ENCODE assay signal across 34 cellular contexts in the genomic region with DNA sequence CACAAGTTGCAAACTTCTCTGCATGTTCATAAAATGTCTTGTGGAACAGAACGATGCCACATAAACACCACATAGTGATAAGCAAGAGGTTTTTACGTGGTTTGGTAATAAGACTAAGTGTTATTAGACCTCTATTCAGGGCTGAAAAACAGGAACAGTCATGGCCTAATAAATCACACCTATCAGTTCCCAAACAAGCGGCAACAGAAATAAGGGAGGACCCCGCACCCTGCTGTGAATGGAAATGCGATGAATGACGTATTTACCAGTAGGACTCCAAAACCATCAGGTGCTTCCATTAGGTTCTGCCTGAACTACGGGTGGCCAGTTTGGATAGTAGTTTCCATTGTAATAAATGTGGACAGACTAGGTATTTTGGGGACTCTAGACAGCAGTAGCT.
"Had no signal": no experiment of that assay in that cellular context is flagged by ENCODE, and none has a peak within 500 bp of the region (broad histone marks: within the 10 kb centered on the region; RNA-seq: fewer than 3 reads in every experiment).

No MANE protein-coding gene starts in this region.

- H3K4me1 ChIP-seq: foreskin keratinocyte had no signal

- H3K27me3 Mint-ChIP-seq: activated B cell treated with CpG ODN at 0.5 μM for 24 hours; activated CD4-positive, alpha-beta memory T cell treated with anti-CD3 and anti-CD28 coated beads for 36 hours; activated CD8-positive, alpha-beta memory T cell treated with anti-CD3 and anti-CD28 coated beads, Interleukin-2, amount 10 ng/mL, durations not matched to agents 7 days and 5 days; activated naive CD4-positive, alpha-beta T cell treated with anti-CD3 and anti-CD28 coated beads, Interleukin-2, amount 50 U/mL, for 24 hours; activated naive CD8-positive, alpha-beta T cell treated with anti-CD3 and anti-CD28 coated beads for 36 hours; activated naive CD8-positive, alpha-beta T cell treated with anti-CD3 and anti-CD28 coated beads, Interleukin-2, amount 50 U/mL, for 24 hours; effector memory CD8-positive, alpha-beta T cell; T-helper 17 cell had no signal

- H3K9me3 Mint-ChIP-seq: activated B cell treated with CpG ODN at 0.5 μM for 24 hours; activated CD4-positive, alpha-beta memory T cell treated with anti-CD3 and anti-CD28 coated beads for 36 hours; activated CD4-positive, alpha-beta T cell treated with anti-CD3 and anti-CD28 coated beads, Interleukin-2, amount 10 ng/mL, durations not matched to agents 24 days and 14 days; activated naive CD4-positive, alpha-beta T cell treated with anti-CD3 and anti-CD28 coated beads for 36 hours; activated naive CD4-positive, alpha-beta T cell treated with anti-CD3 and anti-CD28 coated beads, Interleukin-2, amount 50 U/mL, for 24 hours; activated naive CD8-positive, alpha-beta T cell treated with anti-CD3 and anti-CD28 coated beads for 36 hours; activated naive CD8-positive, alpha-beta T cell treated with anti-CD3 and anti-CD28 coated beads, Interleukin-2, amount 50 U/mL, for 24 hours; activated T-helper 1 cell treated with anti-CD3 and anti-CD28 coated beads, Interleukin-12 subunit alpha, Interleukin-12 subunit beta, Interleukin-2, Interleukin-4 antibody, amounts not matched to agents 30 ng/mL and 10 ng/mL and 1 ng/mL, durations not matched to agents 14 hours and 24 hours and 36 hours; activated T-helper 2 cell treated with anti-CD3 and anti-CD28 coated beads, Interferon-gamma antibody, Interleukin-2, Interleukin-4, amounts not matched to agents 10 μg/mL and 5 μg/mL and 100 μg/mL, durations not matched to agents 14 hours and 24 hours and 36 hours; T-helper 2 cell treated with Interferon-gamma antibody and Interleukin-4, amounts not matched to agents 5 μg/mL and 100 μg/mL, for 36 hours had no signal

- DNase-seq: activated B cell treated with CpG ODN at 0.5 μM for 24 hours; activated CD4-positive, alpha-beta memory T cell treated with anti-CD3 and anti-CD28 coated beads for 36 hours; activated CD4-positive, alpha-beta T cell treated with anti-CD3 and anti-CD28 coated beads, Interleukin-2, amount 10 ng/mL, durations not matched to agents 24 days and 14 days; activated CD8-positive, alpha-beta memory T cell treated with anti-CD3 and anti-CD28 coated beads, Interleukin-2, amount 10 ng/mL, durations not matched to agents 7 days and 5 days; activated CD8-positive, alpha-beta memory T cell treated with anti-CD3 and anti-CD28 coated beads, Interleukin-2, amount 50 U/mL, for 4 hours; activated CD8-positive, alpha-beta T cell treated with anti-CD3 and anti-CD28 coated beads, Interleukin-2, amount 10 ng/mL, durations not matched to agents 7 days and 5 days; activated effector memory CD4-positive, alpha-beta T cell treated with anti-CD3 and anti-CD28 coated beads, Interleukin-2, amount 50 U/mL, for 16 hours; activated naive CD4-positive, alpha-beta T cell treated with anti-CD3 and anti-CD28 coated beads for 36 hours; activated naive CD8-positive, alpha-beta T cell treated with anti-CD3 and anti-CD28 coated beads for 36 hours; activated naive CD8-positive, alpha-beta T cell treated with anti-CD3 and anti-CD28 coated beads, Interleukin-2, amount 50 U/mL, for 24 hours; activated T-cell treated with anti-CD3 and anti-CD28 coated beads, Interleukin-2, amount 50 U/mL, for 1 hour; activated T-cell treated with anti-CD3 and anti-CD28 coated beads, Interleukin-2, amount 50 U/mL, for 48 hours; adrenal gland; amygdala; aorta; body of pancreas; caudate nucleus; cortex of kidney; effector CD4-positive, alpha-beta T cell; effector memory CD8-positive, alpha-beta T cell; erythroblast; foreskin keratinocyte; gastrocnemius medialis; glutamatergic neuron; heart left ventricle; T-helper 17 cell; T1000; WERI-Rb-1 had no signal

- H3K4me1 Mint-ChIP-seq: activated B cell treated with CpG ODN at 0.5 μM for 24 hours; activated naive CD4-positive, alpha-beta T cell treated with anti-CD3 and anti-CD28 coated beads, Interleukin-2, amount 50 U/mL, for 24 hours; activated naive CD8-positive, alpha-beta T cell treated with anti-CD3 and anti-CD28 coated beads for 36 hours; activated naive CD8-positive, alpha-beta T cell treated with anti-CD3 and anti-CD28 coated beads, Interleukin-2, amount 50 U/mL, for 24 hours had no signal

- H3K27ac Mint-ChIP-seq: activated B cell treated with CpG ODN at 0.5 μM for 24 hours; activated CD4-positive, alpha-beta memory T cell treated with anti-CD3 and anti-CD28 coated beads for 36 hours; activated CD4-positive, alpha-beta T cell treated with anti-CD3 and anti-CD28 coated beads, Interleukin-2, amount 10 ng/mL, durations not matched to agents 24 days and 14 days; activated CD8-positive, alpha-beta memory T cell treated with anti-CD3 and anti-CD28 coated beads, Interleukin-2, amount 10 ng/mL, durations not matched to agents 7 days and 5 days; activated CD8-positive, alpha-beta T cell treated with anti-CD3 and anti-CD28 coated beads, Interleukin-2, amount 10 ng/mL, durations not matched to agents 7 days and 5 days; activated naive CD4-positive, alpha-beta T cell treated with anti-CD3 and anti-CD28 coated beads for 36 hours; activated naive CD4-positive, alpha-beta T cell treated with anti-CD3 and anti-CD28 coated beads, Interleukin-2, amount 50 U/mL, for 24 hours; activated naive CD8-positive, alpha-beta T cell treated with anti-CD3 and anti-CD28 coated beads for 36 hours; activated naive CD8-positive, alpha-beta T cell treated with anti-CD3 and anti-CD28 coated beads, Interleukin-2, amount 50 U/mL, for 24 hours; activated T-helper 1 cell treated with anti-CD3 and anti-CD28 coated beads, Interleukin-12 subunit alpha, Interleukin-12 subunit beta, Interleukin-2, Interleukin-4 antibody, amounts not matched to agents 30 ng/mL and 10 ng/mL and 1 ng/mL, durations not matched to agents 14 hours and 24 hours and 36 hours; activated T-helper 2 cell treated with anti-CD3 and anti-CD28 coated beads, Interferon-gamma antibody, Interleukin-2, Interleukin-4, amounts not matched to agents 10 μg/mL and 5 μg/mL and 100 μg/mL, durations not matched to agents 14 hours and 24 hours and 36 hours; T-helper 17 cell; T-helper 2 cell treated with Interferon-gamma antibody and Interleukin-4, amounts not matched to agents 5 μg/mL and 100 μg/mL, for 36 hours had no signal

- H3K36me3 Mint-ChIP-seq: activated CD4-positive, alpha-beta memory T cell treated with anti-CD3 and anti-CD28 coated beads for 36 hours; activated CD8-positive, alpha-beta memory T cell treated with anti-CD3 and anti-CD28 coated beads, Interleukin-2, amount 10 ng/mL, durations not matched to agents 7 days and 5 days; activated naive CD8-positive, alpha-beta T cell treated with anti-CD3 and anti-CD28 coated beads for 36 hours had no signal

- ATAC-seq: activated CD4-positive, CD25-positive, alpha-beta regulatory T cell treated with anti-CD3 and anti-CD28 coated beads, Interleukin-2, amount 50 U/mL, for 24 hours; activated CD8-positive, alpha-beta memory T cell treated with anti-CD3 and anti-CD28 coated beads, Interleukin-2, amount 10 ng/mL, durations not matched to agents 7 days and 5 days; activated CD8-positive, alpha-beta T cell treated with anti-CD3 and anti-CD28 coated beads, Interleukin-2, amount 10 ng/mL, durations not matched to agents 7 days and 5 days; activated naive CD8-positive, alpha-beta T cell treated with anti-CD3 and anti-CD28 coated beads, Interleukin-2, amount 50 U/mL, for 24 hours; body of pancreas; effector memory CD8-positive, alpha-beta T cell; foreskin keratinocyte; gastrocnemius medialis; T-helper 17 cell had no signal

- H3K27me3 ChIP-seq: adrenal gland, body of pancreas, esophagus muscularis mucosa, foreskin keratinocyte, gastrocnemius medialis, heart left ventricle had no signal

- H3K36me3 ChIP-seq: adrenal gland, esophagus muscularis mucosa, gastrocnemius medialis, heart left ventricle, WERI-Rb-1 had no signal

- H3K4me3 ChIP-seq: adrenal gland, body of pancreas, esophagus muscularis mucosa, gastrocnemius medialis, heart left ventricle had no signal

- H3K27ac ChIP-seq: adrenal gland, body of pancreas, esophagus muscularis mucosa, foreskin keratinocyte, gastrocnemius medialis, heart left ventricle, WERI-Rb-1 had no signal

- H3K4me3 Mint-ChIP-seq: activated B cell treated with CpG ODN at 0.5 μM for 24 hours; activated CD4-positive, alpha-beta memory T cell treated with anti-CD3 and anti-CD28 coated beads for 36 hours; activated CD4-positive, alpha-beta T cell treated with anti-CD3 and anti-CD28 coated beads, Interleukin-2, amount 10 ng/mL, durations not matched to agents 24 days and 14 days; activated CD8-positive, alpha-beta memory T cell treated with anti-CD3 and anti-CD28 coated beads, Interleukin-2, amount 10 ng/mL, durations not matched to agents 7 days and 5 days; activated CD8-positive, alpha-beta T cell treated with anti-CD3 and anti-CD28 coated beads, Interleukin-2, amount 10 ng/mL, durations not matched to agents 7 days and 5 days; activated naive CD4-positive, alpha-beta T cell treated with anti-CD3 and anti-CD28 coated beads for 36 hours; activated naive CD4-positive, alpha-beta T cell treated with anti-CD3 and anti-CD28 coated beads, Interleukin-2, amount 50 U/mL, for 24 hours; activated naive CD8-positive, alpha-beta T cell treated with anti-CD3 and anti-CD28 coated beads for 36 hours; activated naive CD8-positive, alpha-beta T cell treated with anti-CD3 and anti-CD28 coated beads, Interleukin-2, amount 50 U/mL, for 24 hours; activated T-helper 1 cell treated with anti-CD3 and anti-CD28 coated beads, Interleukin-12 subunit alpha, Interleukin-12 subunit beta, Interleukin-2, Interleukin-4 antibody, amounts not matched to agents 30 ng/mL and 10 ng/mL and 1 ng/mL, durations not matched to agents 14 hours and 24 hours and 36 hours; T-helper 17 cell; T-helper 2 cell treated with Interferon-gamma antibody and Interleukin-4, amounts not matched to agents 5 μg/mL and 100 μg/mL, for 36 hours had no signal

- H3K9me3 ChIP-seq: adrenal gland, body of pancreas, esophagus muscularis mucosa, gastrocnemius medialis, heart left ventricle had no signal
